2 cellular contexts compared by ENCODE assay signal in genomic region chr10:75922435-75922834, GRCh38.
TF ChIP-seq lines count a peak whose summit lies in the region.

No MANE protein-coding gene starts in this region.

TF ChIP-seq in IMR-90, 13 proteins besides CTCF, POLR2A, EP300 and RAD21 (continued from another document):
- TF ChIP-seq NFE2L2 (IDR thresholded peaks at IDR 0.05; ENCODE audit: low read depth, low read length): no peak
- TF ChIP-seq ELK1 (IDR thresholded peaks at IDR 0.05; ENCODE audit: borderline replicate concordance, low read depth, low read length): no peak
- no peak for TF ChIP-seq MAZ (IDR thresholded peaks at IDR 0.05; ENCODE audit: borderline replicate concordance, low read depth, low read length)
- TF ChIP-seq CHD1 (IDR thresholded peaks at IDR 0.05; ENCODE audit: low read depth, low read length): no peak
- TF ChIP-seq FOS (IDR thresholded peaks at IDR 0.05; ENCODE audit: low read depth, low read length): no peak
- TF ChIP-seq SMC3 (IDR thresholded peaks at IDR 0.05; ENCODE audit: low read depth, low read length): no peak
- TF ChIP-seq RFX5 (IDR thresholded peaks at IDR 0.05; ENCODE audit: low read depth, low read length): no peak
- no peak for TF ChIP-seq MXI1 (IDR thresholded peaks at IDR 0.05; ENCODE audit: borderline replicate concordance, low read depth, low read length)

TF ChIP-seq in GM23338, 12 proteins besides CTCF, POLR2A, EP300 and RAD21 (continued from another document):
- no peak for TF ChIP-seq ZNF462 (CRISPR knock-in tag; IDR thresholded peaks at IDR 0.05)
- TF ChIP-seq EZH2phosphoT487 (IDR thresholded peaks at IDR 0.05; ENCODE audit: unreplicated experiment): no peak
- no peak for TF ChIP-seq REST (IDR thresholded peaks at IDR 0.05; ENCODE audit: unreplicated experiment)
- no peak for TF ChIP-seq CREB1 (CRISPR knock-in tag; IDR thresholded peaks at IDR 0.05; ENCODE audit: low read depth)
- no peak for TF ChIP-seq NANOG (IDR thresholded peaks at IDR 0.05; ENCODE audit: borderline replicate concordance)
- no peak for TF ChIP-seq ZNF331 (CRISPR knock-in tag; IDR thresholded peaks at IDR 0.05; ENCODE audit: low read depth)
